20 cellular contexts compared by ENCODE assay signal in genomic region chr15:92326236-92326635, GRCh38.
DNase-seq lines count a peak whose midpoint lies in the region; ATAC-seq, FAIRE-seq and TF ChIP-seq lines count a peak whose summit lies in the region.
"Had no signal": no experiment of that assay in that cellular context is flagged by ENCODE, and none has a peak within 500 bp of the region (broad histone marks: within the 10 kb centered on the region; RNA-seq: fewer than 3 reads in every experiment).

No MANE protein-coding gene starts in this region.

- H2BK12ac ChIP-seq in trophoblast cell (ENCODE audit: low read length) = no peak overlapping the region

- H3K23ac ChIP-seq in trophoblast cell (ENCODE audit: low read length) = no peak overlapping the region

- H3K27ac Mint-ChIP-seq in glutamatergic neuron (ENCODE audit: unreplicated experiment) (no peak overlapping the region), nephron progenitor cell (no peak overlapping the region)
- H3K27ac Mint-ChIP-seq: CD14-positive monocyte; CD8-positive, alpha-beta T cell; IgD-negative memory B cell had no signal

- no peak overlapping the region for H3K14ac ChIP-seq in trophoblast cell (ENCODE audit: low read length)

- H3K79me2 ChIP-seq in trophoblast cell (ENCODE audit: control insufficient read depth, insufficient read depth, low read length, poor library complexity) = no peaks in the 10 kb centered on the region

- H3K4ac ChIP-seq in trophoblast cell (ENCODE audit: low read depth, low read length) = no peak overlapping the region

- no peak overlapping the region for H2BK5ac ChIP-seq in trophoblast cell (ENCODE audit: low read depth, low read length, poor library complexity)

- no peak overlapping the region for H2BK120ac ChIP-seq in trophoblast cell (ENCODE audit: insufficient read depth, low read length, poor library complexity)

- intact Hi-C loops in Right ventricle myocardium superior (cut with DNase I) (no loop called here), body of pancreas (cut with DNase I) (no loop called here)

- H3K4me3 ChIP-seq in right atrium auricular region = no peak overlapping the region
- no peak overlapping the region for H3K4me3 ChIP-seq in trophoblast cell (ENCODE audit: low read depth, low read length)
- H3K4me3 ChIP-seq in body of pancreas = no peak overlapping the region
- H3K4me3 ChIP-seq: HAP-1 had no signal

- H3K36me3 Mint-ChIP-seq in glutamatergic neuron (ENCODE audit: unreplicated experiment) = no peaks in the 10 kb centered on the region
- no peaks in the 10 kb centered on the region for H3K36me3 Mint-ChIP-seq in nephron progenitor cell (ENCODE audit: low read depth)
- H3K36me3 Mint-ChIP-seq: CD14-positive monocyte; CD8-positive, alpha-beta T cell had no signal

- H3K27ac ChIP-seq in right atrium auricular region (no peak overlapping the region), trophoblast cell (ENCODE audit: low read depth, low read length) (no peak overlapping the region), body of pancreas (no peak overlapping the region)

- H4K12ac ChIP-seq in trophoblast cell (ENCODE audit: low read depth, low read length) = no peak overlapping the region

- H3K4me1 Mint-ChIP-seq in glutamatergic neuron (ENCODE audit: low read depth, unreplicated experiment) (peaks cover 13% of the 10 kb centered on the region), nephron progenitor cell (peaks cover 17% of the 10 kb centered on the region)
- H3K4me1 Mint-ChIP-seq: CD14-positive monocyte, IgD-negative memory B cell had no signal

- FAIRE-seq in frontal cortex (lab: Jason Lieb, UNC) = no peak
- FAIRE-seq: D721Med, G401.6, GM12892 had no signal

- peaks cover 2% of the 10 kb centered on the region for H3K27me3 Mint-ChIP-seq in glutamatergic neuron (ENCODE audit: unreplicated experiment)
- H3K27me3 Mint-ChIP-seq in nephron progenitor cell (ENCODE audit: low read depth, poor library complexity) = peaks cover 16% of the 10 kb centered on the region
- H3K27me3 Mint-ChIP-seq: IgD-negative memory B cell had no signal

- ATAC-seq in Right ventricle myocardium superior (ENCODE audit: poor library complexity) (no peak), body of pancreas (no peak)
- ATAC-seq: CD8-positive, alpha-beta T cell had no signal

- H3K18ac ChIP-seq in trophoblast cell (ENCODE audit: low read length) = no peak overlapping the region

- H3K9ac ChIP-seq in trophoblast cell (ENCODE audit: low read length) = no peak overlapping the region

- H2AFZ ChIP-seq in trophoblast cell (ENCODE audit: insufficient read depth, low read length, poor library complexity) = no peak overlapping the region

- TF ChIP-seq POLR2A in body of pancreas (IDR thresholded peaks at IDR 0.05) = no peak

- no peak overlapping the region for H3K4me2 ChIP-seq in trophoblast cell (ENCODE audit: low read length)

- no peaks in the 10 kb centered on the region for H3K79me1 ChIP-seq in trophoblast cell (ENCODE audit: low read length)

- no peak overlapping the region for H4K91ac ChIP-seq in trophoblast cell (ENCODE audit: low read depth, low read length)

- WGBS in trophoblast cell (ENCODE audit: extremely low coverage, insufficient coverage, insufficient read length) = no CpG with 5 or more reads among the region's 6 CpGs
- WGBS in body of pancreas, 2 donors = 46 to 52% methylated on average over 6 of the region's 6 CpGs

- TF ChIP-seq CTCF in right atrium auricular region (IDR thresholded peaks at IDR 0.05) (no peak), glutamatergic neuron (IDR thresholded peaks at IDR 0.05; ENCODE audit: partially characterized antibody, unreplicated experiment) (no peak), nephron progenitor cell (IDR thresholded peaks at IDR 0.05) (no peak), body of pancreas (IDR thresholded peaks at IDR 0.05) (no peak)

- no peaks in the 10 kb centered on the region for H3K36me3 ChIP-seq in right atrium auricular region
- no peaks in the 10 kb centered on the region for H3K36me3 ChIP-seq in trophoblast cell (ENCODE audit: control insufficient read depth in 1 of 2, insufficient read depth in 2 of 2, low read length in 2 of 2)
- no peaks in the 10 kb centered on the region for H3K36me3 ChIP-seq in body of pancreas (replicated peaks in 1 of 2; ENCODE audit: insufficient read depth in 1 of 2, low read depth in 2 of 2)
- H3K36me3 ChIP-seq: HAP-1 had no signal

- H3K4me1 ChIP-seq in right atrium auricular region (peaks cover 0 to 13% of the 10 kb centered on the region in 2 donors), trophoblast cell (ENCODE audit: control insufficient read depth in 1 of 2, insufficient read depth in 2 of 2, low read length in 2 of 2) (no peaks in the 10 kb centered on the region), body of pancreas (no peaks in the 10 kb centered on the region)
- H3K4me1 ChIP-seq: HAP-1 had no signal

- H3K9me3 ChIP-seq in right atrium auricular region (no peaks in the 10 kb centered on the region), trophoblast cell (ENCODE audit: insufficient read depth, low read depth, low read length) (no peaks in the 10 kb centered on the region), body of pancreas (no peaks in the 10 kb centered on the region)
- H3K9me3 ChIP-seq: HAP-1 had no signal

- H2AK5ac ChIP-seq in trophoblast cell (ENCODE audit: low read length) = no peak overlapping the region

- H3K9me3 Mint-ChIP-seq in glutamatergic neuron (ENCODE audit: unreplicated experiment) (peaks cover 3% of the 10 kb centered on the region), nephron progenitor cell (no peaks in the 10 kb centered on the region)
- H3K9me3 Mint-ChIP-seq: CD8-positive, alpha-beta T cell had no signal

- no peaks in the 10 kb centered on the region for H3K27me3 ChIP-seq in right atrium auricular region
- no peaks in the 10 kb centered on the region for H3K27me3 ChIP-seq in trophoblast cell (ENCODE audit: insufficient read depth, low read length)
- H3K27me3 ChIP-seq in body of pancreas = no peaks in the 10 kb centered on the region

- H3K4me3 Mint-ChIP-seq in glutamatergic neuron (ENCODE audit: unreplicated experiment) (no peak overlapping the region), nephron progenitor cell (no peak overlapping the region)
- H3K4me3 Mint-ChIP-seq: CD14-positive monocyte; CD8-positive, alpha-beta T cell; IgD-negative memory B cell had no signal

- peak; percentile 54 for DNase-seq in Right ventricle myocardium superior
- no peak for DNase-seq in right atrium auricular region (ENCODE audit: low spot score)
- peak; percentile 42 for DNase-seq in glutamatergic neuron
- DNase-seq in nephron progenitor cell = peak; percentile 51
- no peak for DNase-seq in trophoblast cell
- no peak for DNase-seq in frontal cortex (ENCODE audit: low spot score in 2 of 2)
- no peak for DNase-seq in body of pancreas
- DNase-seq: ACHN; CD8-positive, alpha-beta T cell; COR-L47; DMS153; DMS79 treated with DMSO at 0.1 percent for 48 hours; EL; GOT3 had no signal

- H4K8ac ChIP-seq in trophoblast cell (ENCODE audit: low read depth, low read length) = no peak overlapping the region

Comparison
In these comparisons a context has a peak if more than half of its experiments do, and no peak if none do; other contexts are left out.
1. DNase-seq: peak in Right ventricle myocardium superior (single experiment), glutamatergic neuron (single experiment) and nephron progenitor cell (single experiment); none in right atrium auricular region (single experiment), trophoblast cell (0 of 2), frontal cortex (0 of 2) and body of pancreas (0 of 4).